15 cellular contexts compared by ENCODE assay signal in genomic region chr18:8260319-8260718, GRCh38.
DNase-seq lines count a peak whose midpoint lies in the region; ATAC-seq and TF ChIP-seq lines count a peak whose summit lies in the region.
"Had no signal": no experiment of that assay in that cellular context is flagged by ENCODE, and none has a peak within 500 bp of the region (broad histone marks: within the 10 kb centered on the region; RNA-seq: fewer than 3 reads in every experiment).

No MANE protein-coding gene starts in this region.

- H3K9me2 ChIP-seq in HCT116 (ENCODE audit: insufficient read depth), result no peaks in the 10 kb centered on the region

- BruUV-seq in HCT116 (replicated peaks; lab: Mats Ljungman, UMichigan), result no TSS peak

- no peaks in the 10 kb centered on the region for H3K27me3 ChIP-seq in HCT116 (ENCODE audit: insufficient read depth, low read length)

- TF ChIP-seq RAD21 in HCT116 (IDR thresholded peaks at IDR 0.05; ENCODE audit: low read depth), result no peak

- peaks cover 27% of the 10 kb centered on the region for H3K4me1 Mint-ChIP-seq in WTC11
- H3K4me1 Mint-ChIP-seq: activated CD4-positive, alpha-beta T cell treated with anti-CD3 and anti-CD28 coated beads, Interleukin-2, amount 10 ng/mL, durations not matched to agents 7 days and 5 days had no signal

- no peaks in the 10 kb centered on the region for H3K9me3 ChIP-seq in HCT116 (ENCODE audit: control insufficient read depth in 1 of 2, insufficient read depth in 1 of 2, low read depth in 1 of 2, low read length in 2 of 2)

- H3K9ac ChIP-seq in HCT116 (ENCODE audit: low read length), result no peak overlapping the region

- POLR2A ChIA-PET in HCT116 (lab: Charles Lee), result no interaction called here
- POLR2A ChIA-PET in WTC11 (lab: Charles Lee), result interaction anchor here (0.6 kb wide), 1 partner anchor 109 kb away, joined by 5 read pairs; no protein-coding TSS in a partner anchor

- peaks cover 5 to 7% of the 10 kb centered on the region in 2 experiments; a peak in 1 of 4 replicates for H3K4me1 ChIP-seq in HCT116 (ENCODE audit: control insufficient read depth in 1 of 2, insufficient read depth in 2 of 2, low read length in 2 of 2)

- H3K4me2 ChIP-seq in HCT116 (ENCODE audit: low read length), result no peak overlapping the region

- TF ChIP-seq CTCF in AG10803 (conservative IDR thresholded peaks at IDR 0.05; ENCODE audit: low read length) (no peak), HCT116 (IDR thresholded peaks at IDR 0.05 in 2 of 3, conservative IDR thresholded peaks at IDR 0.05 in 1 of 3; ENCODE audit: borderline replicate concordance in 1 of 3, insufficient read depth in 1 of 3, low read depth in 2 of 3, low read length in 2 of 3) (no peak), WTC11 (IDR thresholded peaks at IDR 0.05) (no peak)

- no peak overlapping the region for H3K27ac Mint-ChIP-seq in WTC11
- H3K27ac Mint-ChIP-seq: activated CD4-positive, alpha-beta T cell treated with anti-CD3 and anti-CD28 coated beads, Interleukin-2, amount 10 ng/mL, durations not matched to agents 7 days and 5 days; T-helper 2 cell treated with Interferon-gamma antibody and Interleukin-4, amounts not matched to agents 5 μg/mL and 100 μg/mL, for 36 hours had no signal

- RAD21 ChIA-PET in HCT116 (lab: Charles Lee; ENCODE audit: low non-redundant PET in 1 of 2, low total read pairs in 2 of 2, uncharacterized antibody in 2 of 2, unreplicated experiment in 2 of 2), result no interaction called here

- H3K4me3 ChIP-seq in AG10803 (ENCODE audit: low read length), result no peak overlapping the region
- no peak overlapping the region for H3K4me3 ChIP-seq in HCT116 (replicated peaks in 1 of 2; ENCODE audit: low read depth in 1 of 2, low read length in 2 of 2)

- no peaks in the 10 kb centered on the region for H3K9me3 Mint-ChIP-seq in WTC11
- H3K9me3 Mint-ChIP-seq: activated CD4-positive, alpha-beta T cell treated with anti-CD3 and anti-CD28 coated beads, Interleukin-2, amount 10 ng/mL, durations not matched to agents 7 days and 5 days; T-helper 2 cell treated with Interferon-gamma antibody and Interleukin-4, amounts not matched to agents 5 μg/mL and 100 μg/mL, for 36 hours had no signal

- H3K4me3 Mint-ChIP-seq in WTC11, result no peak overlapping the region
- H3K4me3 Mint-ChIP-seq: activated CD4-positive, alpha-beta T cell treated with anti-CD3 and anti-CD28 coated beads, Interleukin-2, amount 10 ng/mL, durations not matched to agents 7 days and 5 days; T-helper 2 cell treated with Interferon-gamma antibody and Interleukin-4, amounts not matched to agents 5 μg/mL and 100 μg/mL, for 36 hours had no signal

- H3K36me3 ChIP-seq in HCT116 (ENCODE audit: control insufficient read depth in 1 of 2, insufficient read depth in 2 of 2, low read length in 2 of 2), result no peaks in the 10 kb centered on the region

- H4K20me1 ChIP-seq in HCT116 (ENCODE audit: insufficient read depth), result no peaks in the 10 kb centered on the region

- H3K36me3 Mint-ChIP-seq in WTC11, result no peaks in the 10 kb centered on the region

- CTCF ChIA-PET in HCT116 (lab: Charles Lee), result no interaction called here
- CTCF ChIA-PET in WTC11 (lab: Charles Lee), result no interaction called here

- H3K27me3 Mint-ChIP-seq in WTC11 (ENCODE audit: low read depth), result no peaks in the 10 kb centered on the region
- H3K27me3 Mint-ChIP-seq: activated CD4-positive, alpha-beta T cell treated with anti-CD3 and anti-CD28 coated beads, Interleukin-2, amount 10 ng/mL, durations not matched to agents 7 days and 5 days had no signal

- DNase-seq in AG10803 (ENCODE audit: low read depth), result peak; percentile 19
- DNase-seq in HCT116 (ENCODE audit: low read depth, low spot score), result no peak
- DNase-seq in WTC11 (ENCODE audit: low spot score), result no peak
- peak; percentile 47 for DNase-seq in iPS DF 19.7 (ENCODE audit: low read depth, low spot score)
- DNase-seq in activated CD4-positive, CD25-positive, alpha-beta regulatory T cell (lab: John Stamatoyannopoulos, UW), result no peak
- no peak for DNase-seq in AG08395 (ENCODE audit: low spot score)
- DNase-seq: activated CD4-positive, alpha-beta T cell treated with anti-CD3 and anti-CD28 coated beads, Interleukin-2, amount 10 ng/mL, durations not matched to agents 7 days and 5 days; aorta; DMS79; MM.1S; posterior cingulate gyrus; stimulated activated CD4-positive, alpha-beta T cell treated with anti-CD3 and anti-CD28 coated beads, Interleukin-15, amount 100 ng/mL, for 24 hours had no signal

- intact Hi-C loops in HCT116 (cut with micrococcal nuclease), result no loop called here

- no peak overlapping the region for H3K27ac ChIP-seq in HCT116 (ENCODE audit: low read depth, low read length)

- H2AFZ ChIP-seq in HCT116 (ENCODE audit: low read depth, low read length, poor library complexity, severe bottlenecking), result no peak overlapping the region

- ATAC-seq in HCT116 (peak; percentile 34; the same call in 1 of the 2 replicates), WTC11 (peak; percentile 87), HG02852 (IDR thresholded peaks at IDR 0.05; ENCODE audit: unreplicated experiment) (no peak), GM21825 (IDR thresholded peaks at IDR 0.05; ENCODE audit: unreplicated experiment) (no peak)

- H3K79me2 ChIP-seq in HCT116 (ENCODE audit: insufficient read depth, low read length), result no peaks in the 10 kb centered on the region

- no peak for TF ChIP-seq POLR2A in HCT116 (IDR thresholded peaks at IDR 0.05; ENCODE audit: borderline replicate concordance, extremely low read depth, insufficient read depth, insufficient read length)

TF ChIP-seq in HCT116, 20 proteins besides CTCF, POLR2A, EP300 and RAD21 (continues in another document):
- no peak for TF ChIP-seq SIN3A (IDR thresholded peaks at IDR 0.05; ENCODE audit: low read depth)
- TF ChIP-seq ELF1 (IDR thresholded peaks at IDR 0.05; ENCODE audit: borderline replicate concordance, low read depth), result no peak
- TF ChIP-seq SP1 (IDR thresholded peaks at IDR 0.05; ENCODE audit: low read depth), result no peak
- TF ChIP-seq ZNF274 (IDR thresholded peaks at IDR 0.05; ENCODE audit: low read depth, low read length), result no peak
- no peak for TF ChIP-seq ZBTB33 (IDR thresholded peaks at IDR 0.05; ENCODE audit: extremely low read depth, insufficient replicate concordance, low read length)
- no peak for TF ChIP-seq CBX3 (IDR thresholded peaks at IDR 0.05; ENCODE audit: low read depth)
- no peak for TF ChIP-seq ZFX (IDR thresholded peaks at IDR 0.05)
- no peak for TF ChIP-seq SRF (IDR thresholded peaks at IDR 0.05; ENCODE audit: low read depth)

TF ChIP-seq in WTC11, 78 proteins besides CTCF, POLR2A, EP300 and RAD21 (continues in another document):
- no peak for TF ChIP-seq KAT7 (CRISPR knock-in tag; IDR thresholded peaks at IDR 0.05; ENCODE audit: borderline replicate concordance)
- TF ChIP-seq IRF1 (CRISPR knock-in tag; IDR thresholded peaks at IDR 0.05), result no peak
- no peak for TF ChIP-seq HMGXB4 (CRISPR knock-in tag; IDR thresholded peaks at IDR 0.05)
- no peak for TF ChIP-seq STAT6 (CRISPR knock-in tag; conservative IDR thresholded peaks at IDR 0.05; ENCODE audit: low read depth)
- TF ChIP-seq NR2C2 (CRISPR knock-in tag; IDR thresholded peaks at IDR 0.05), result no peak
- no peak for TF ChIP-seq IRF2 (CRISPR knock-in tag; IDR thresholded peaks at IDR 0.05; ENCODE audit: borderline replicate concordance, low read depth)
- TF ChIP-seq PRRX2 (CRISPR knock-in tag; IDR thresholded peaks at IDR 0.05), result no peak
- TF ChIP-seq USF1 (CRISPR knock-in tag; IDR thresholded peaks at IDR 0.05), result no peak

Comparison
In these comparisons a context has a peak if more than half of its experiments do, and no peak if none do; other contexts are left out.
1. DNase-seq: peak in AG10803 (single experiment) and iPS DF 19.7 (single experiment); none in HCT116 (single experiment), WTC11 (single experiment), activated CD4-positive, CD25-positive, alpha-beta regulatory T cell (0 of 4) and AG08395 (single experiment).
2. ATAC-seq: peak in HCT116 (single experiment) and WTC11 (single experiment); none in HG02852 (single experiment) and GM21825 (single experiment).